In genomic region chr22:33921576-33922181, GRCh38 we compare ENCODE assay signal across 8 cellular contexts. TPM values are rescaled to one million over a fixed set of nuclear protein-coding genes. Genes with fewer than 3 reads are reported as not detected.
DNase-seq lines count a peak whose midpoint lies in the region; ATAC-seq and TF ChIP-seq lines count a peak whose summit lies in the region.

No MANE protein-coding gene starts in this region.

- peak overlapping the region; percentile 33 for H3K27ac Mint-ChIP-seq in activated T-cell treated with anti-CD3 and anti-CD28 coated beads, Interleukin-2, amount 50 U/mL, for 72 hours
- peak overlapping the region in 3 of 10 donors; percentile 40 to 76 (median 56) for H3K27ac Mint-ChIP-seq in naive thymus-derived CD8-positive, alpha-beta T cell

- H3K4me3 ChIP-seq in urinary bladder (ENCODE audit: low read depth, low read length): peak overlapping the region; percentile 66

- under 1% methylated on average over 37 of the region's 37 CpGs for WGBS in urinary bladder

- H3K9me3 Mint-ChIP-seq in activated T-cell treated with anti-CD3 and anti-CD28 coated beads, Interleukin-2, amount 50 U/mL, for 72 hours: no peaks in the 10 kb centered on the region
- H3K9me3 Mint-ChIP-seq in naive thymus-derived CD8-positive, alpha-beta T cell: peaks cover 0 to 5% (median 0%) of the 10 kb centered on the region in 9 donors

- peaks cover 66% of the 10 kb centered on the region for H3K27me3 Mint-ChIP-seq in activated T-cell treated with anti-CD3 and anti-CD28 coated beads, Interleukin-2, amount 50 U/mL, for 72 hours (ENCODE audit: low read depth)
- peaks cover 22 to 68% (median 51%) of the 10 kb centered on the region in 5 donors for H3K27me3 Mint-ChIP-seq in naive thymus-derived CD8-positive, alpha-beta T cell

- no peak for TF ChIP-seq CTCF in foreskin keratinocyte (conservative IDR thresholded peaks at IDR 0.05)

- H3K27me3 ChIP-seq in foreskin keratinocyte: no peaks in the 10 kb centered on the region

- H3K4me1 ChIP-seq in foreskin keratinocyte (no peaks in the 10 kb centered on the region), urinary bladder (ENCODE audit: insufficient read depth) (no peaks in the 10 kb centered on the region)

- peaks cover 2 to 3% of the 10 kb centered on the region in 2 donors for H3K36me3 Mint-ChIP-seq in activated T-cell treated with anti-CD3 and anti-CD28 coated beads, Interleukin-2, amount 50 U/mL, for 72 hours (ENCODE audit: insufficient read depth in 2 of 2)
- peaks cover 0 to 5% (median 4%) of the 10 kb centered on the region in 3 donors for H3K36me3 Mint-ChIP-seq in naive thymus-derived CD8-positive, alpha-beta T cell

- peak overlapping the region; percentile 75 to 88 for H3K4me3 Mint-ChIP-seq in activated T-cell treated with anti-CD3 and anti-CD28 coated beads, Interleukin-2, amount 50 U/mL, for 72 hours
- peak overlapping the region; percentile 77 to 93 (median 84) for H3K4me3 Mint-ChIP-seq in naive thymus-derived CD8-positive, alpha-beta T cell

- H3K36me3 ChIP-seq in urinary bladder (ENCODE audit: insufficient read depth): no peaks in the 10 kb centered on the region

- no peak for ATAC-seq in activated T-cell treated with anti-CD3 and anti-CD28 coated beads, Interleukin-2, amount 50 U/mL, for 72 hours (replicated peaks in 1 of 2)
- peak; percentile 5 for ATAC-seq in foreskin keratinocyte
- ATAC-seq in naive thymus-derived CD8-positive, alpha-beta T cell: no peak
- ATAC-seq in GM19467 (IDR thresholded peaks at IDR 0.05; ENCODE audit: unreplicated experiment): no peak

- H3K27ac ChIP-seq in foreskin keratinocyte: no peak overlapping the region
- H3K27ac ChIP-seq in urinary bladder (ENCODE audit: low read depth): peak overlapping the region; percentile 90

- DNase-seq in Daoy (ENCODE audit: low read depth) (peak; percentile 60), NCI-H1092 treated with DMSO at 0.1 percent for 48 hours (lab: John Stamatoyannopoulos, UW) (peak; percentile 85), foreskin keratinocyte (peak; percentile 61 to 75), middle frontal gyrus (ENCODE audit: extremely low spot score, low spot score) (no peak)
- DNase-seq in activated T-cell treated with anti-CD3 and anti-CD28 coated beads, Interleukin-2, amount 50 U/mL, for 72 hours: peak; percentile 23 to 43
- peak in 5 of 10 donors; percentile 1 to 26 (median 6) for DNase-seq in naive thymus-derived CD8-positive, alpha-beta T cell

- peaks cover 17% of the 10 kb centered on the region for H3K4me1 Mint-ChIP-seq in activated T-cell treated with anti-CD3 and anti-CD28 coated beads, Interleukin-2, amount 50 U/mL, for 72 hours (ENCODE audit: low read depth)
- H3K4me1 Mint-ChIP-seq in naive thymus-derived CD8-positive, alpha-beta T cell: peaks cover 9 to 38% (median 25%) of the 10 kb centered on the region in 4 donors

- POLR2A ChIA-PET in naive thymus-derived CD8-positive, alpha-beta T cell (lab: Charles Lee): no interaction called here

RNA-seq across cellular contexts. Expression of gene LARGE1, which starts 1.4 kb away (rescaled TPM):
- total RNA-seq in Daoy (2014; rRNA removed; shearing (Covaris generic)): 9.1 and 18.0 TPM in 2 replicates
- 1 to 10 TPM in 1 of 2 donors, under 1 TPM in 1; 0.82 to 3.6 TPM for total RNA-seq in activated T-cell treated with anti-CD3 and anti-CD28 coated beads, Interleukin-2, amount 50 U/mL, for 72 hours
- total RNA-seq in foreskin keratinocyte (8.1 and 8.8 TPM in 2 replicates), urinary bladder (27.9 TPM)
- polyA plus RNA-seq in foreskin keratinocyte (3.6 and 3.7 TPM in 2 replicates), urinary bladder (34.5 TPM)
- total RNA-seq in naive thymus-derived CD8-positive, alpha-beta T cell: 1 to 10 TPM; 2.6 to 3.0 TPM
- under 1 TPM in 1 of 3 donors, not detected in 2; 0.07 TPM for polyA plus RNA-seq in naive thymus-derived CD8-positive, alpha-beta T cell
